9 cellular contexts compared by ENCODE assay signal in the genomic region with DNA sequence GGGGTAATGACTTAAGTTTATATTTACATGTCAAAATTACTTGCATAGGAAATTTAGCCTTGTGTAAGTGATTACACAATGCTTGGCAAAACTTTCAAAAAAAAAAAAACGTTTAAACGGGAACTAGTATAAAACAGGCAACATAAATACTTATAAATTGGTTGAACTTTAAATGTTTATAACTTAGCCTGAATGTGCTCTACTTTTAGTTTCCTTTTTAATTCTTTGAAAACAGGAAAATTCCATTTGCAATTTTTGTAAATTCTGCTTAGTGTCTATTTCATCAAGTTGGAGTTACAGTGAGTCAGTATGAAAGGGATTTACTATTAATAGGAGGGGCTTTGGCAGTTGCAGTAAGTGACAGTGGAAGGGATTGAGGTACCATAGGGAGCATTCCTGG. TPM values are rescaled to one million over a fixed set of nuclear protein-coding genes. Genes with fewer than 3 reads are reported as not detected.
DNase-seq lines count a peak whose midpoint lies in the region; ATAC-seq, FAIRE-seq and TF ChIP-seq lines count a peak whose summit lies in the region.
"Had no signal": no experiment of that assay in that cellular context is flagged by ENCODE, and none has a peak within 500 bp of the region (broad histone marks: within the 10 kb centered on the region; RNA-seq: fewer than 3 reads in every experiment).

No MANE protein-coding gene starts in this region.

- FAIRE-seq in GM12891 (lab: Jason Lieb, UNC): no peak

- ATAC-seq in naive B cell (ENCODE audit: low read depth in 2 of 2): no peak
- no peak for ATAC-seq in GM21515 (IDR thresholded peaks at IDR 0.05; ENCODE audit: unreplicated experiment)

- intact Hi-C loops in CD14-positive monocyte (cut with micrococcal nuclease): loop anchor here in 1 of 2 donors (10.0 kb wide), 2 partner anchors 51 to 99 kb away; a partner anchor contains a TSS

- DNase-seq in CD14-positive monocyte (ENCODE audit: low spot score) (no peak), M059J (ENCODE audit: low read depth) (peak; percentile 45), chondrocyte (ENCODE audit: low spot score) (no peak), naive B cell (no peak), NCI-H1105 (lab: John Stamatoyannopoulos, UW) (no peak), GM12891 (ENCODE audit: insufficient read length, low spot score) (no peak), SW480 (ENCODE audit: low spot score) (no peak)
- DNase-seq: activated CD4-positive, CD25-positive, alpha-beta regulatory T cell had no signal

- H3K36me3 Mint-ChIP-seq in CD14-positive monocyte (peaks cover 2 to 3% of the 10 kb centered on the region in 2 donors), chondrocyte (ENCODE audit: low read depth) (no peaks in the 10 kb centered on the region), naive B cell (peaks cover 4 to 19% of the 10 kb centered on the region in 2 donors)

- H3K4me3 Mint-ChIP-seq in CD14-positive monocyte (peak overlapping the region; percentile 93 to 96), chondrocyte (ENCODE audit: unreplicated experiment) (peak overlapping the region; percentile 92), naive B cell (peak overlapping the region; percentile 6 to 100 (median 95))

- no peak for TF ChIP-seq POLR2A in GM12891 (IDR thresholded peaks at IDR 0.05; ENCODE audit: low read depth, low read length)

- H3K27me3 Mint-ChIP-seq in CD14-positive monocyte (ENCODE audit: low read depth in 3 of 3) (peaks cover 0 to 15% (median 1%) of the 10 kb centered on the region in 3 donors), chondrocyte (ENCODE audit: low read depth) (no peaks in the 10 kb centered on the region), naive B cell (no peaks in the 10 kb centered on the region)

- TF ChIP-seq CTCF in CD14-positive monocyte (IDR thresholded peaks at IDR 0.05) (no peak), chondrocyte (IDR thresholded peaks at IDR 0.05) (no peak)

- peaks cover 35% of the 10 kb centered on the region for H3K4me1 Mint-ChIP-seq in CD14-positive monocyte
- peaks cover 23% of the 10 kb centered on the region for H3K4me1 Mint-ChIP-seq in chondrocyte (ENCODE audit: low read depth)
- peaks cover 21 to 44% (median 41%) of the 10 kb centered on the region in 3 donors for H3K4me1 Mint-ChIP-seq in naive B cell

- peak overlapping the region; percentile 97 to 99 (median 98) for H3K27ac Mint-ChIP-seq in CD14-positive monocyte
- peak overlapping the region; percentile 98 for H3K27ac Mint-ChIP-seq in chondrocyte (ENCODE audit: unreplicated experiment)
- peak overlapping the region in 5 of 6 donors; percentile 84 to 99 (median 98) for H3K27ac Mint-ChIP-seq in naive B cell

- H3K9me3 Mint-ChIP-seq in CD14-positive monocyte (peaks cover 0 to 22% (median 15%) of the 10 kb centered on the region in 7 donors), chondrocyte (ENCODE audit: low read depth) (peaks cover 7% of the 10 kb centered on the region), naive B cell (peaks cover 0 to 14% (median 2%) of the 10 kb centered on the region in 7 donors)

TF ChIP-seq in GM12891, 5 proteins besides CTCF, POLR2A, EP300 and RAD21:
- TF ChIP-seq TAF1 (IDR thresholded peaks at IDR 0.05; ENCODE audit: low read depth, low read length): no peak
- TF ChIP-seq POLR2AphosphoS5 (IDR thresholded peaks at IDR 0.05; ENCODE audit: low read depth, low read length): no peak
- TF ChIP-seq POU2F2 (IDR thresholded peaks at IDR 0.05; ENCODE audit: low read depth, low read length): no peak
- no peak for TF ChIP-seq SPI1 (IDR thresholded peaks at IDR 0.05; ENCODE audit: low read depth, low read length)
- TF ChIP-seq PAX5 (IDR thresholded peaks at IDR 0.05; ENCODE audit: insufficient read depth, low read length, severe bottlenecking): no peak

RNA-seq across cellular contexts. Expression of a gene that starts 2.6 kb away (rescaled TPM):
- 10 to 100 TPM; 40.9 to 56.2 TPM for polyA plus RNA-seq in CD14-positive monocyte
- total RNA-seq in M059J (2014; rRNA removed; shearing (Covaris generic)): 90.4 and 114 TPM in 2 replicates
- total RNA-seq in chondrocyte: 36.1 to 48.8 TPM (median 39.4 TPM) in 3 replicates
- polyA plus RNA-seq in naive B cell (ENCODE audit: low read depth in 6 of 6): 10 to 100 TPM; 53.6 to 73.5 (median 61.9) TPM
- polyA plus RNA-seq in GM12891 (2012; ENCODE audit: low read depth, missing spikeins): 25.3 TPM
